In genomic region chr16:31135535-31136286, GRCh38 we compare ENCODE assay signal across 11 cellular contexts. TPM values are rescaled to one million over a fixed set of nuclear protein-coding genes. Genes with fewer than 3 reads are reported as not detected.
DNase-seq lines count a peak whose midpoint lies in the region; ATAC-seq and TF ChIP-seq lines count a peak whose summit lies in the region.
"Had no signal": no experiment of that assay in that cellular context is flagged by ENCODE, and none has a peak within 500 bp of the region (broad histone marks: within the 10 kb centered on the region; RNA-seq: fewer than 3 reads in every experiment).

Gene PRSS8 (minus strand): TSS chr16:31135727. CDS start chr16:31135498, 229 bp downstream.

- H3K27ac ChIP-seq in body of pancreas: peak within 1 kb of the TSS; percentile 94 to 99 (median 94)
- peak within 1 kb of the TSS; percentile 72 to 73 for H3K27ac ChIP-seq in left lung
- H3K27ac ChIP-seq in upper lobe of left lung: peak within 1 kb of the TSS; percentile 81 to 91 (median 88)
- H3K27ac ChIP-seq in A673 (ENCODE audit: low read depth, low read length, poor library complexity, severe bottlenecking): no peak within 1 kb of the TSS

- peaks cover 0 to 4% of the 10 kb centered on the region in 2 donors for H3K36me3 ChIP-seq in body of pancreas (replicated peaks in 1 of 2; ENCODE audit: insufficient read depth in 1 of 2, low read depth in 2 of 2)
- peaks cover 0 to 19% of the 10 kb centered on the region in 2 donors for H3K36me3 ChIP-seq in left lung
- peaks cover 0 to 21% (median 19%) of the 10 kb centered on the region in 4 donors for H3K36me3 ChIP-seq in upper lobe of left lung
- H3K36me3 ChIP-seq in A673 (ENCODE audit: insufficient read depth, low read length, poor library complexity, severe bottlenecking): peaks cover 5% of the 10 kb centered on the region

- TF ChIP-seq POLR2A in body of pancreas (IDR thresholded peaks at IDR 0.05): peak; percentile 96 to 97 (median 97)
- TF ChIP-seq POLR2A in upper lobe of left lung (IDR thresholded peaks at IDR 0.05): peak in 3 of 4 donors; percentile 68 to 90 (median 87)

- peak in 1 of 4 donors; percentile 52 for TF ChIP-seq EP300 in upper lobe of left lung (IDR thresholded peaks at IDR 0.05)

- peak within 1 kb of the TSS; percentile 44 to 95 for H3K4me3 ChIP-seq in body of pancreas
- H3K4me3 ChIP-seq in left lung: peak within 1 kb of the TSS; percentile 35 to 42
- peak within 1 kb of the TSS in 3 of 4 donors; percentile 53 to 62 (median 54) for H3K4me3 ChIP-seq in upper lobe of left lung
- no peak within 1 kb of the TSS for H3K4me3 ChIP-seq in A673 (ENCODE audit: low read depth, low read length, poor library complexity, severe bottlenecking)

- DNase-seq in NCI-H2171 treated with DMSO at 0.1 percent for 48 hours (lab: John Stamatoyannopoulos, UW): peak; percentile 29
- DNase-seq in NCI-H2171 (lab: John Stamatoyannopoulos, UW): no peak
- DNase-seq in body of pancreas: peak; percentile 95 to 97 (median 96)
- DNase-seq in left lung: peak; percentile 88 to 94
- DNase-seq in upper lobe of left lung: peak; percentile 91 to 95
- DNase-seq in A673 (ENCODE audit: low spot score): no peak
- no peak for DNase-seq in foreskin melanocyte
- DNase-seq in SW 1271 (lab: John Stamatoyannopoulos, UW): no peak
- DNase-seq: activated naive CD4-positive, alpha-beta T cell treated with anti-CD3 and anti-CD28 coated beads, Interleukin-2, amount 10 ng/mL, durations not matched to agents 7 days and 5 days; T-helper 1 cell had no signal

- intact Hi-C loops in body of pancreas (cut with DNase I): no loop called here
- intact Hi-C loops in left lung (cut with DNase I): no loop called here
- intact Hi-C loops in A673 (cut with micrococcal nuclease; ENCODE audit: unreplicated experiment): no loop called here

- CTCF ChIA-PET in A673 (lab: Charles Lee): no interaction called here

- 11 to 14% methylated on average over 6 to 21 of the region's 22 CpGs for WGBS in body of pancreas, 2 donors
- 55 to 57% methylated on average over 11 to 21 of the region's 22 CpGs for WGBS in upper lobe of left lung, 2 donors

- H3K27me3 ChIP-seq in body of pancreas (no peaks in the 10 kb centered on the region), left lung (peaks cover 0 to 8% of the 10 kb centered on the region in 2 donors), upper lobe of left lung (no peaks in the 10 kb centered on the region), A673 (replicated peaks; ENCODE audit: insufficient read depth, low read depth, low read length, poor library complexity) (no peaks in the 10 kb centered on the region)

- peaks cover 71% of the 10 kb centered on the region for H3K4me1 ChIP-seq in body of pancreas
- peaks cover 4 to 59% of the 10 kb centered on the region in 2 donors for H3K4me1 ChIP-seq in left lung
- peaks cover 7 to 66% (median 29%) of the 10 kb centered on the region in 4 donors for H3K4me1 ChIP-seq in upper lobe of left lung
- H3K4me1 ChIP-seq in A673 (ENCODE audit: insufficient read depth, low read length, poor library complexity, severe bottlenecking): no peaks in the 10 kb centered on the region

- POLR2A ChIA-PET in A673 (lab: Charles Lee; ENCODE audit: low non-redundant PET): interaction anchor here (0.6 kb wide), 1 partner anchor 166 kb away, joined by 3 read pairs; no protein-coding TSS in a partner anchor

- ATAC-seq in body of pancreas (peak; percentile 58), left lung (peak; percentile 76), upper lobe of left lung (ENCODE audit: low FRiP score in 2 of 2) (peak; percentile 39 to 76)

- BruUV-seq in A673 (replicated peaks; lab: Mats Ljungman, UMichigan): no TSS peak

- no peak for TF ChIP-seq CTCF in body of pancreas (IDR thresholded peaks at IDR 0.05)
- TF ChIP-seq CTCF in left lung (IDR thresholded peaks at IDR 0.05): no peak
- no peak for TF ChIP-seq CTCF in upper lobe of left lung (IDR thresholded peaks at IDR 0.05)
- TF ChIP-seq CTCF in A673 (conservative IDR thresholded peaks at IDR 0.05; ENCODE audit: low read depth, low read length): no peak

- H3K9me3 ChIP-seq in body of pancreas (no peaks in the 10 kb centered on the region), left lung (no peaks in the 10 kb centered on the region), upper lobe of left lung (no peaks in the 10 kb centered on the region), A673 (ENCODE audit: low read depth, low read length, poor library complexity, severe bottlenecking) (no peaks in the 10 kb centered on the region)

RNA-seq across cellular contexts. Expression of gene PRSS8, which starts in this region (rescaled TPM):
- total RNA-seq in body of pancreas (10 to 100 TPM; 75.5 to 81.7 TPM), left lung (100 to 1,000 TPM in 1 of 2 donors, 10 to 100 TPM in 1; 61.2 to 129 TPM), upper lobe of left lung (100 to 1,000 TPM in 3 of 6 donors, 10 to 100 TPM in 3; 59.7 to 155 (median 109) TPM), A673 (2021) (not detected in 2 replicates)
- total RNA-seq: LHCN-M2 had no signal

Comparison
In these comparisons a context has a peak if more than half of its experiments do, and no peak if none do; other contexts are left out.
1. RNA of gene PRSS8 (total RNA-seq): 61.2 to 129 TPM in left lung, 59.7 to 155 TPM in upper lobe of left lung and 75.5 to 81.7 TPM in body of pancreas; not detected in A673; every median in the first group is over 10 times any median in the second.
2. DNase-seq: peak in NCI-H2171 treated with DMSO at 0.1 percent for 48 hours (single experiment), body of pancreas (4 of 4), left lung (2 of 2) and upper lobe of left lung (2 of 2); none in NCI-H2171 (single experiment), A673 (single experiment), foreskin melanocyte (single experiment) and SW 1271 (0 of 2).
3. Peak in every context shown above with its lines, with median percentiles within 50 percentile points of each other: ATAC-seq.